8 cellular contexts compared by ENCODE assay signal in the genomic region with DNA sequence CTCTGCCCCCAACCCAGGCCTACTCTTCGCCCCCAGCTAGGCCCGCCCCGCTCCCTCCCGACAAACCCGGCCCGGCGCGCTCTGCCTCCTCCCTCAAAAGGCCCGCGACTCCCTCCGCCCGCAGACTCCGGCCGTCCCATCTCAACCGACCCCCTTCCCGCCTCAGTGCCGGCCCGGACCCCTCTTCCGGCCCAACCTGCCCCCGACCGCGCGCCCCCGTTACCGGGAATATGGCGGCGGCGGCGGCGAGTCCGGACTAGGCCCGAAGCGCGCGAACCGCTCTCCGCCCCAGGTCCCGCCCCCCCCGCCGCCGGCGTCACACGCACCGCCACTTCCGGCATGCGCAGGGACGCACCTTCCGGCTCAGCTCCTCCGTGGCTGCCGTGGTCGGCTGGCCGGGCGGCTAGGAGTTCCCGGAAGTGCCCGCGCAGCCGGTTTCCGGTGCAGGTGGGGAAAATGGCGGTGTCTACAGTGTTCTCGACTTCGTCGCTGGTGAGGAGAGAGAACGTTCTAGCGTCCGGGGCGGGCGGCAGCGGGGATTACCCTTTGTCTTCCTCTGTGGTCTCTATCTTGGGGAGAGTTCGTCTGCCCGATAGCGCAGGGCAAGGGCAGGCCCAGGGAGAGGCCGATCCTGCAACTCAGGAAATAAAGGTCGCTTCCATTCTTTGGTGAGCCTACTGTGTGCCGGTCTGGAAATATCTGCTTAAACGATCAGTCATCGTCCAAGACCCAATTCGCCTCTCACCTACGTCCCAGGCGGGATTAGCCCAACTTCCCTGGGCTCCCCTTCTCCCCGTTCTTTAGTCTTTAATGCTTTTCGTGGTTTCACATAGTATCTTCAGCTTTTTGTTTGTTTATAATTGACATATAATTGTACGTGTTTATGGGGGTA. TPM values are rescaled to one million over a fixed set of nuclear protein-coding genes. Genes with fewer than 3 reads are reported as not detected.
A peak's percentile ranks its signal among the peaks of the same experiment; 100 is the strongest.
DNase-seq lines count a peak whose midpoint lies in the region; ATAC-seq and TF ChIP-seq lines count a peak whose summit lies in the region.

Gene CPSF7 (minus strand): TSS at position 285 of the 892 bp plus-strand sequence. CDS start 740 bp downstream, outside the sequence.
Gene SDHAF2 (plus strand): TSS at position 434 of the 892 bp plus-strand sequence. CDS start 23 bp downstream, at position 457.

- intact Hi-C loops in left colon (cut with DNase I, micrococcal nuclease), result no loop called here

- peaks cover 53% of the 10 kb centered on the region for H3K36me3 ChIP-seq in BLaER1

- peak within 1 kb of the TSS; percentile 100 for H3K27ac ChIP-seq in BLaER1
- peak within 1 kb of the TSS; percentile 96 to 97 for H3K27ac ChIP-seq in coronary artery

- H3K4me2 ChIP-seq in BLaER1, result peak within 1 kb of the TSS; percentile 93

- no peaks in the 10 kb centered on the region for H3K27me3 Mint-ChIP-seq in activated CD4-positive, alpha-beta T cell treated with anti-CD3 and anti-CD28 coated beads, Interleukin-2, amount 10 ng/mL, durations not matched to agents 7 days and 5 days

- peak; percentile 99 for DNase-seq in NCI-H69 (lab: John Stamatoyannopoulos, UW)
- peak; percentile 97 for DNase-seq in activated CD4-positive, alpha-beta T cell treated with anti-CD3 and anti-CD28 coated beads, Interleukin-2, amount 10 ng/mL, durations not matched to agents 7 days and 5 days
- DNase-seq in coronary artery (ENCODE audit: low spot score), result peak; percentile 97
- peak; percentile 97 to 98 for DNase-seq in left colon
- peak; percentile 93 to 98 for DNase-seq in stimulated activated CD4-positive, alpha-beta T cell treated with anti-CD3 and anti-CD28 coated beads, Interleukin-1b, Interleukin-23, amount 100 ng/mL, for 4 hours (ENCODE audit: low read depth in 2 of 2)

- peaks cover 84% of the 10 kb centered on the region for H4K20me1 ChIP-seq in BLaER1

- peak within 1 kb of the TSS; percentile 98 for H3K27ac Mint-ChIP-seq in activated CD4-positive, alpha-beta T cell treated with anti-CD3 and anti-CD28 coated beads, Interleukin-2, amount 10 ng/mL, durations not matched to agents 7 days and 5 days

- peaks cover 59% of the 10 kb centered on the region for H3K4me1 Mint-ChIP-seq in activated CD4-positive, alpha-beta T cell treated with anti-CD3 and anti-CD28 coated beads, Interleukin-2, amount 10 ng/mL, durations not matched to agents 7 days and 5 days

- no peaks in the 10 kb centered on the region for H3K27me3 ChIP-seq in BLaER1

- CTCF ChIA-PET in activated CD4-positive, alpha-beta T cell treated with anti-CD3 and anti-CD28 coated beads, Interleukin-2, amount 10 ng/mL, durations not matched to agents 7 days and 5 days (lab: Charles Lee), result interaction anchor here (0.5 to 1.9 kb wide), 8 partner anchors 16 to 94 kb away, joined by 3 to 9 read pairs (median 5); no protein-coding TSS in a partner anchor

- peaks cover 48% of the 10 kb centered on the region for H3K36me3 Mint-ChIP-seq in activated CD4-positive, alpha-beta T cell treated with anti-CD3 and anti-CD28 coated beads, Interleukin-2, amount 10 ng/mL, durations not matched to agents 7 days and 5 days (ENCODE audit: low read depth)

- POLR2A ChIA-PET in activated CD4-positive, alpha-beta T cell treated with anti-CD3 and anti-CD28 coated beads, Interleukin-2, amount 10 ng/mL, durations not matched to agents 7 days and 5 days (lab: Charles Lee), result interaction anchor here (1.0 kb wide), 1 partner anchor 36 kb away, joined by 6 read pairs; no protein-coding TSS in a partner anchor

- H3K9me3 Mint-ChIP-seq in activated CD4-positive, alpha-beta T cell treated with anti-CD3 and anti-CD28 coated beads, Interleukin-2, amount 10 ng/mL, durations not matched to agents 7 days and 5 days, result no peaks in the 10 kb centered on the region

- no peaks in the 10 kb centered on the region; the same call in 1 of the 2 replicates for H3K9me3 ChIP-seq in BLaER1

- H3K4me1 ChIP-seq in BLaER1, result peaks cover 44% of the 10 kb centered on the region

- peak; percentile 85 for ATAC-seq in GM19328 (IDR thresholded peaks at IDR 0.05; ENCODE audit: unreplicated experiment)
- ATAC-seq in HG03469 (IDR thresholded peaks at IDR 0.05; ENCODE audit: unreplicated experiment), result peak; percentile 78
- ATAC-seq in left colon, result peak; percentile 96

- H3K9ac ChIP-seq in BLaER1, result peak within 1 kb of the TSS; percentile 100

- H3K4me3 Mint-ChIP-seq in activated CD4-positive, alpha-beta T cell treated with anti-CD3 and anti-CD28 coated beads, Interleukin-2, amount 10 ng/mL, durations not matched to agents 7 days and 5 days, result peak within 1 kb of the TSS; percentile 93

- H3K4me3 ChIP-seq in BLaER1, result peak within 1 kb of the TSS; percentile 94
- H3K4me3 ChIP-seq in coronary artery, result peak within 1 kb of the TSS; percentile 92

- no peak for TF ChIP-seq CTCF in coronary artery (IDR thresholded peaks at IDR 0.05)

RNA-seq across cellular contexts. Expression of gene CPSF7, which starts in this region (rescaled TPM):
- 100 to 1,000 TPM; 106 to 133 TPM for total RNA-seq in activated CD4-positive, alpha-beta T cell treated with anti-CD3 and anti-CD28 coated beads, Interleukin-2, amount 10 ng/mL, durations not matched to agents 7 days and 5 days
- total RNA-seq in left colon, result 10 to 100 TPM; 58.1 to 59.0 TPM

RNA-seq across cellular contexts. Expression of gene SDHAF2, which starts in this region (rescaled TPM):
- total RNA-seq in activated CD4-positive, alpha-beta T cell treated with anti-CD3 and anti-CD28 coated beads, Interleukin-2, amount 10 ng/mL, durations not matched to agents 7 days and 5 days, result 10 to 100 TPM; 42.4 to 48.3 TPM
- total RNA-seq in left colon, result 10 to 100 TPM; 33.4 to 39.2 TPM

Comparison
In these comparisons a context has a peak if more than half of its experiments do, and no peak if none do; other contexts are left out.
1. Peak in every context shown above with its lines: DNase-seq, ATAC-seq, H3K4me3 ChIP-seq and H3K27ac ChIP-seq.